ENCODE assay signal across 8 cellular contexts in genomic region chr10:21516270-21517131, GRCh38. TPM values are rescaled to one million over a fixed set of nuclear protein-coding genes. Genes with fewer than 3 reads are reported as not detected.
A peak's percentile ranks its signal among the peaks of the same experiment; 100 is the strongest.
DNase-seq lines count a peak whose midpoint lies in the region; ATAC-seq, FAIRE-seq and TF ChIP-seq lines count a peak whose summit lies in the region.

No MANE protein-coding gene starts in this region.

- intact Hi-C loops in mucosa of descending colon (cut with DNase I, micrococcal nuclease): no loop called here

- peak overlapping the region; percentile 65 for H3K4me3 Mint-ChIP-seq in activated CD8-positive, alpha-beta T cell treated with anti-CD3 and anti-CD28 coated beads, Interleukin-2, amount 10 ng/mL, durations not matched to agents 7 days and 5 days

- TF ChIP-seq POLR2A in H54 (IDR thresholded peaks at IDR 0.05; ENCODE audit: low read depth, low read length) (0 out of 2 replicates have a peak, but pooled peaks have one; percentile 9), tibial nerve (IDR thresholded peaks at IDR 0.05) (no peak)

- H3K27ac Mint-ChIP-seq in activated CD8-positive, alpha-beta T cell treated with anti-CD3 and anti-CD28 coated beads, Interleukin-2, amount 10 ng/mL, durations not matched to agents 7 days and 5 days: no peak overlapping the region

- peak; percentile 72 for ATAC-seq in activated CD8-positive, alpha-beta T cell treated with anti-CD3 and anti-CD28 coated beads, Interleukin-2, amount 10 ng/mL, durations not matched to agents 7 days and 5 days
- peak; percentile 80 for ATAC-seq in mucosa of descending colon

- DNase-seq in GM12865 (ENCODE audit: low read depth) (peak; percentile 83), H54 (ENCODE audit: insufficient read length, low spot score) (no peak), LHCN-M2 (ENCODE audit: low read depth) (peak; percentile 66), epithelial cell of proximal tubule (ENCODE audit: low read depth) (no peak), mucosa of descending colon (peak; percentile 64 to 72 (median 68)), tibial nerve (ENCODE audit: low spot score in 2 of 2) (no peak), COR-L47 (lab: John Stamatoyannopoulos, UW) (no peak)
- peak; percentile 44 for DNase-seq in activated CD8-positive, alpha-beta T cell treated with anti-CD3 and anti-CD28 coated beads, Interleukin-2, amount 10 ng/mL, durations not matched to agents 7 days and 5 days

- peak overlapping the region; percentile 59 for H3K4me3 ChIP-seq in GM12865 (ENCODE audit: low read depth, low read length)
- H3K4me3 ChIP-seq in epithelial cell of proximal tubule (ENCODE audit: low read depth, low read length): peak overlapping the region; percentile 69
- H3K4me3 ChIP-seq in mucosa of descending colon: no peak overlapping the region
- H3K4me3 ChIP-seq in tibial nerve: peak overlapping the region; percentile 49 to 76 (median 56)

- H3K9me3 ChIP-seq in mucosa of descending colon (no peaks in the 10 kb centered on the region), tibial nerve (no peaks in the 10 kb centered on the region)

- peak overlapping the region; percentile 29 to 99 (median 84) for H3K27ac ChIP-seq in tibial nerve

- H3K36me3 ChIP-seq in mucosa of descending colon (ENCODE audit: low read depth) (no peaks in the 10 kb centered on the region), tibial nerve (no peaks in the 10 kb centered on the region)

- no peaks in the 10 kb centered on the region for H3K9me3 Mint-ChIP-seq in activated CD8-positive, alpha-beta T cell treated with anti-CD3 and anti-CD28 coated beads, Interleukin-2, amount 10 ng/mL, durations not matched to agents 7 days and 5 days (ENCODE audit: insufficient read depth)

- peaks cover 0 to 14% of the 10 kb centered on the region in 2 donors for H3K27me3 ChIP-seq in tibial nerve

- FAIRE-seq in H54 (lab: Jason Lieb, UNC): no peak

- H3K4me1 ChIP-seq in mucosa of descending colon (ENCODE audit: low read depth): peaks cover 23% of the 10 kb centered on the region
- peaks cover 0 to 57% (median 2%) of the 10 kb centered on the region in 4 donors for H3K4me1 ChIP-seq in tibial nerve

- H3K36me3 Mint-ChIP-seq in activated CD8-positive, alpha-beta T cell treated with anti-CD3 and anti-CD28 coated beads, Interleukin-2, amount 10 ng/mL, durations not matched to agents 7 days and 5 days (ENCODE audit: low read depth): no peaks in the 10 kb centered on the region

- CTCF ChIA-PET in activated CD8-positive, alpha-beta T cell treated with anti-CD3 and anti-CD28 coated beads, Interleukin-2, amount 10 ng/mL, durations not matched to agents 7 days and 5 days (lab: Charles Lee): interaction anchor here (0.9 to 1.4 kb wide), 3 partner anchors 11 to 215 kb away, joined by 3 to 5 read pairs (median 3); no protein-coding TSS in a partner anchor

- no peak for TF ChIP-seq CTCF in GM12865 (IDR thresholded peaks at IDR 0.05; ENCODE audit: insufficient read depth, low read depth, low read length, missing control alignments)
- TF ChIP-seq CTCF in epithelial cell of proximal tubule (conservative IDR thresholded peaks at IDR 0.05; ENCODE audit: low read depth, low read length): no peak
- no peak for TF ChIP-seq CTCF in mucosa of descending colon (IDR thresholded peaks at IDR 0.05)
- TF ChIP-seq CTCF in tibial nerve (IDR thresholded peaks at IDR 0.05): no peak

- H3K27me3 Mint-ChIP-seq in activated CD8-positive, alpha-beta T cell treated with anti-CD3 and anti-CD28 coated beads, Interleukin-2, amount 10 ng/mL, durations not matched to agents 7 days and 5 days (ENCODE audit: low read depth): peaks cover 81% of the 10 kb centered on the region

- WGBS in tibial nerve, 2 donors: 0% methylated on average over 23 to 27 of the region's 85 CpGs

- H3K4me1 Mint-ChIP-seq in activated CD8-positive, alpha-beta T cell treated with anti-CD3 and anti-CD28 coated beads, Interleukin-2, amount 10 ng/mL, durations not matched to agents 7 days and 5 days (ENCODE audit: low read depth): peaks cover 38% of the 10 kb centered on the region

- POLR2A ChIA-PET in activated CD8-positive, alpha-beta T cell treated with anti-CD3 and anti-CD28 coated beads, Interleukin-2, amount 10 ng/mL, durations not matched to agents 7 days and 5 days (lab: Charles Lee): interaction anchor here (0.6 kb wide), 2 partner anchors 207 to 486 kb away, joined by 3 to 5 read pairs; no protein-coding TSS in a partner anchor

- peak in 1 of 2 donors; percentile 33 for TF ChIP-seq EP300 in tibial nerve (IDR thresholded peaks at IDR 0.05)

RNA-seq across cellular contexts. Expression of gene SKIDA1, which starts 9.0 kb away (rescaled TPM):
- 0.13 and 0.63 TPM in 2 replicates for total RNA-seq in LHCN-M2 (2014; rRNA removed)
- polyA plus RNA-seq in LHCN-M2 (2012): 0.09 TPM
- total RNA-seq in activated CD8-positive, alpha-beta T cell treated with anti-CD3 and anti-CD28 coated beads, Interleukin-2, amount 10 ng/mL, durations not matched to agents 7 days and 5 days: under 1 TPM; 0.10 to 0.11 TPM
- 0.52 and 1.4 TPM in 2 replicates for total RNA-seq in epithelial cell of proximal tubule
- 1 to 10 TPM in 1 of 3 donors, under 1 TPM in 2; 0.03 to 2.4 (median 0.34) TPM for total RNA-seq in mucosa of descending colon
- total RNA-seq in tibial nerve: 1 to 10 TPM in 3 of 4 donors, under 1 TPM in 1; 0.39 to 5.2 (median 2.3) TPM

RNA-seq across cellular contexts. Expression of gene MLLT10, which starts 17.5 kb away (rescaled TPM):
- total RNA-seq in LHCN-M2 (2014; rRNA removed): 15.0 and 23.3 TPM in 2 replicates
- polyA plus RNA-seq in LHCN-M2 (2012): 9.2 TPM
- 10 to 100 TPM; 46.0 to 47.1 TPM for total RNA-seq in activated CD8-positive, alpha-beta T cell treated with anti-CD3 and anti-CD28 coated beads, Interleukin-2, amount 10 ng/mL, durations not matched to agents 7 days and 5 days
- total RNA-seq in epithelial cell of proximal tubule: 15.5 and 15.8 TPM in 2 replicates
- total RNA-seq in mucosa of descending colon: 10 to 100 TPM; 29.6 to 43.1 (median 35.8) TPM
- total RNA-seq in tibial nerve: 10 to 100 TPM; 40.6 to 60.9 (median 47.5) TPM

Comparison
In these comparisons a context has a peak if more than half of its experiments do, and no peak if none do; other contexts are left out.
1. DNase-seq: peak in GM12865 (single experiment), LHCN-M2 (single experiment), activated CD8-positive, alpha-beta T cell treated with anti-CD3 and anti-CD28 coated beads, Interleukin-2, amount 10 ng/mL, durations not matched to agents 7 days and 5 days (single experiment) and mucosa of descending colon (3 of 3); none in H54 (single experiment), epithelial cell of proximal tubule (single experiment), tibial nerve (0 of 2) and COR-L47 (single experiment).